Comparison of ENCODE assay signal across 8 cellular contexts in genomic region chr7:5701085-5701914, GRCh38.
A peak's percentile ranks its signal among the peaks of the same experiment; 100 is the strongest.
DNase-seq lines count a peak whose midpoint lies in the region; TF ChIP-seq lines count a peak whose summit lies in the region.

No MANE protein-coding gene starts in this region.

- peaks cover 62% of the 10 kb centered on the region for H3K36me3 ChIP-seq in mesodermal cell (ENCODE audit: control insufficient read depth, insufficient read depth, low read length)
- peaks cover 0 to 42% (median 39%) of the 10 kb centered on the region in 4 donors for H3K36me3 ChIP-seq in stomach

- no peak for TF ChIP-seq EP300 in stomach (IDR thresholded peaks at IDR 0.05)

- peak overlapping the region; percentile 11 for H3K27ac ChIP-seq in mesodermal cell (ENCODE audit: low read depth, low read length, severe bottlenecking)
- peak overlapping the region in 3 of 5 donors; percentile 23 to 94 (median 52) for H3K27ac ChIP-seq in stomach

- H3K4me1 ChIP-seq in mesodermal cell (ENCODE audit: control insufficient read depth, insufficient read depth, low read length, poor library complexity, severe bottlenecking) (peaks cover 32% of the 10 kb centered on the region), stomach (peaks cover 27 to 83% (median 57%) of the 10 kb centered on the region in 4 donors)

- H3K4me3 ChIP-seq in mesodermal cell (ENCODE audit: extremely low read depth, insufficient read depth, low read length, poor library complexity, severe bottlenecking) (no peak overlapping the region), stomach (no peak overlapping the region)

- TF ChIP-seq POLR2A in stomach (IDR thresholded peaks at IDR 0.05), result no peak

- intact Hi-C loops in stomach (cut with DNase I; ENCODE audit: low total_unique reads), result loop anchor here (10.0 kb wide), 1 partner anchor 206 kb away; no protein-coding TSS in a partner anchor

- 92 to 93% methylated on average over 10 to 12 of the region's 14 CpGs for WGBS in mesodermal cell (ENCODE audit: insufficient coverage in 2 of 2), 2 experiments
- WGBS in stomach, 5 donors, result 79 to 87% (median 81%) methylated on average over 14 of the region's 14 CpGs

- no peaks in the 10 kb centered on the region for H3K27me3 ChIP-seq in stomach

- DNase-seq in activated gamma-delta T cell treated with Interleukin-2 at 50 U/mL for 16 hours, result peak; percentile 24
- DNase-seq in activated gamma-delta T cell (lab: John Stamatoyannopoulos, UW), result no peak
- peak; percentile 26 for DNase-seq in activated T-helper 1 cell treated with Interleukin-2 at 50 U/mL for 16 hours (ENCODE audit: low read depth)
- no peak for DNase-seq in stomach
- DNase-seq in dedifferentiated amniotic fluid mesenchymal stem cell (ENCODE audit: extremely low spot score), result no peak
- DNase-seq in NCI-H2081 (lab: John Stamatoyannopoulos, UW), result no peak
- DNase-seq in 8988T, result no peak

- H3K9me3 ChIP-seq in mesodermal cell (ENCODE audit: control insufficient read depth, low read length), result no peaks in the 10 kb centered on the region
- no peaks in the 10 kb centered on the region for H3K9me3 ChIP-seq in stomach

- TF ChIP-seq CTCF in stomach (IDR thresholded peaks at IDR 0.05), result no peak

Comparison
In these comparisons a context has a peak if more than half of its experiments do, and no peak if none do; other contexts are left out.
1. DNase-seq: peak in activated gamma-delta T cell treated with Interleukin-2 at 50 U/mL for 16 hours (single experiment) and activated T-helper 1 cell treated with Interleukin-2 at 50 U/mL for 16 hours (single experiment); none in activated gamma-delta T cell (single experiment), stomach (single experiment), dedifferentiated amniotic fluid mesenchymal stem cell (single experiment), NCI-H2081 (0 of 2) and 8988T (single experiment).